Comparison of ENCODE assay signal across 11 cellular contexts in genomic region chrX:109830704-109831206, GRCh38.
DNase-seq lines count a peak whose midpoint lies in the region; ATAC-seq and TF ChIP-seq lines count a peak whose summit lies in the region.
"Had no signal": no experiment of that assay in that cellular context is flagged by ENCODE, and none has a peak within 500 bp of the region (broad histone marks: within the 10 kb centered on the region; RNA-seq: fewer than 3 reads in every experiment).

No MANE protein-coding gene starts in this region.

- CTCF ChIA-PET in OCI-LY7 (lab: Charles Lee; ENCODE audit: unreplicated experiment) (no interaction called here), WTC11 (lab: Charles Lee) (no interaction called here)

- peaks cover 9% of the 10 kb centered on the region for H3K27me3 ChIP-seq in neutrophil

- H3K27ac Mint-ChIP-seq in WTC11: no peak overlapping the region

- DNase-seq in OCI-LY7 (ENCODE audit: low spot score) (no peak), WTC11 (ENCODE audit: low spot score) (no peak), HUDEP-2 (lab: John Stamatoyannopoulos, UW; ENCODE audit: unreplicated experiment in 76 of 76) (no peak), hypothalamus (lab: John Stamatoyannopoulos, UW) (no peak), RPMI8226 (no peak)
- DNase-seq: occipital lobe, substantia nigra had no signal

- intact Hi-C loops in OCI-LY7 (cut with micrococcal nuclease; ENCODE audit: unreplicated experiment): no loop called here

- H3K9me2 ChIP-seq in OCI-LY7 (ENCODE audit: insufficient read depth, low read length): no peaks in the 10 kb centered on the region

- H3K4me1 ChIP-seq in OCI-LY7 (ENCODE audit: insufficient read depth, low read length, poor library complexity, severe bottlenecking) (peaks cover 5% of the 10 kb centered on the region), neutrophil (ENCODE audit: control insufficient read depth in 1 of 2, insufficient read depth in 1 of 2, low read depth in 1 of 2, low read length in 1 of 2) (peaks cover 20 to 28% of the 10 kb centered on the region in 2 experiments)

- H3K9me3 ChIP-seq in OCI-LY7 (ENCODE audit: low read length) (no peaks in the 10 kb centered on the region), neutrophil (no peaks in the 10 kb centered on the region)

- no peaks in the 10 kb centered on the region for H3K27me3 Mint-ChIP-seq in WTC11 (ENCODE audit: low read depth)

- no peaks in the 10 kb centered on the region for H3K9me3 Mint-ChIP-seq in WTC11

- H3K36me3 Mint-ChIP-seq in WTC11: no peaks in the 10 kb centered on the region

- H3K4me1 Mint-ChIP-seq in WTC11: peaks cover 8% of the 10 kb centered on the region

- POLR2A ChIA-PET in OCI-LY7 (lab: Charles Lee) (interaction anchor here (0.6 to 0.8 kb wide), 2 partner anchors 12 to 58 kb away, joined by 3 to 4 read pairs; no protein-coding TSS in a partner anchor), WTC11 (lab: Charles Lee) (no interaction called here)

- no TSS peak for BruUV-seq in OCI-LY7 (replicated peaks; lab: Mats Ljungman, UMichigan)

- 0 out of 2 replicates have a peak overlapping the region, but pooled peaks have one; percentile 12 for H3K4me2 ChIP-seq in OCI-LY7 (ENCODE audit: low read length)

- H3K79me2 ChIP-seq in OCI-LY7 (ENCODE audit: insufficient read depth, low read depth, low read length): no peaks in the 10 kb centered on the region

- no peaks in the 10 kb centered on the region for H4K20me1 ChIP-seq in OCI-LY7 (ENCODE audit: insufficient read depth, low read length)

- TF ChIP-seq CTCF in OCI-LY7 (conservative IDR thresholded peaks at IDR 0.05; ENCODE audit: low read length) (no peak), neutrophil (IDR thresholded peaks at IDR 0.05) (no peak), WTC11 (IDR thresholded peaks at IDR 0.05) (no peak)

- no peak overlapping the region for H3K4me3 Mint-ChIP-seq in WTC11

- ATAC-seq in GM18870 (IDR thresholded peaks at IDR 0.05; ENCODE audit: unreplicated experiment) (peak; percentile 85), HG02798 (IDR thresholded peaks at IDR 0.05; ENCODE audit: poor library complexity, unreplicated experiment) (peak; percentile 80), WTC11 (no peak)
- ATAC-seq: HCT116 had no signal

- H3K27ac ChIP-seq in OCI-LY7 (ENCODE audit: low read depth, low read length, poor library complexity, severe bottlenecking) (no peak overlapping the region), neutrophil (peak overlapping the region; percentile 73)

- H3K4me3 ChIP-seq in OCI-LY7 (ENCODE audit: low read depth, low read length, poor library complexity, severe bottlenecking): no peak overlapping the region
- no peak overlapping the region for H3K4me3 ChIP-seq in neutrophil (ENCODE audit: low read depth in 1 of 2, low read length in 1 of 2)

- no peak overlapping the region for H2AFZ ChIP-seq in OCI-LY7 (ENCODE audit: low read length)

- H3K36me3 ChIP-seq in OCI-LY7 (ENCODE audit: insufficient read depth, low read length) (no peaks in the 10 kb centered on the region), neutrophil (no peaks in the 10 kb centered on the region)

TF ChIP-seq in WTC11, 78 proteins besides CTCF, POLR2A, EP300 and RAD21:
- TF ChIP-seq ZNF281 (CRISPR knock-in tag; IDR thresholded peaks at IDR 0.05) (no peak), ETV6 (CRISPR knock-in tag; IDR thresholded peaks at IDR 0.05) (no peak), HMGXB4 (CRISPR knock-in tag; IDR thresholded peaks at IDR 0.05) (no peak), SMAD4 (CRISPR knock-in tag; IDR thresholded peaks at IDR 0.05) (no peak), ZNF425 (CRISPR knock-in tag; conservative IDR thresholded peaks at IDR 0.05) (no peak), NR3C1 (CRISPR knock-in tag; conservative IDR thresholded peaks at IDR 0.05; ENCODE audit: low read depth) (no peak), ATF1 (CRISPR knock-in tag; IDR thresholded peaks at IDR 0.05) (no peak), HMGA2 (CRISPR knock-in tag; IDR thresholded peaks at IDR 0.05) (no peak), ZBTB21 (CRISPR knock-in tag; IDR thresholded peaks at IDR 0.05; ENCODE audit: borderline replicate concordance) (no peak), ELF4 (CRISPR knock-in tag; IDR thresholded peaks at IDR 0.05; ENCODE audit: low read depth) (no peak), SP1 (CRISPR knock-in tag; conservative IDR thresholded peaks at IDR 0.05) (no peak), JAZF1 (CRISPR knock-in tag; IDR thresholded peaks at IDR 0.05) (no peak), FOXJ3 (CRISPR knock-in tag; IDR thresholded peaks at IDR 0.05; ENCODE audit: borderline replicate concordance) (no peak), SMAD3 (CRISPR knock-in tag; IDR thresholded peaks at IDR 0.05; ENCODE audit: borderline replicate concordance) (no peak)
